In the genomic region with DNA sequence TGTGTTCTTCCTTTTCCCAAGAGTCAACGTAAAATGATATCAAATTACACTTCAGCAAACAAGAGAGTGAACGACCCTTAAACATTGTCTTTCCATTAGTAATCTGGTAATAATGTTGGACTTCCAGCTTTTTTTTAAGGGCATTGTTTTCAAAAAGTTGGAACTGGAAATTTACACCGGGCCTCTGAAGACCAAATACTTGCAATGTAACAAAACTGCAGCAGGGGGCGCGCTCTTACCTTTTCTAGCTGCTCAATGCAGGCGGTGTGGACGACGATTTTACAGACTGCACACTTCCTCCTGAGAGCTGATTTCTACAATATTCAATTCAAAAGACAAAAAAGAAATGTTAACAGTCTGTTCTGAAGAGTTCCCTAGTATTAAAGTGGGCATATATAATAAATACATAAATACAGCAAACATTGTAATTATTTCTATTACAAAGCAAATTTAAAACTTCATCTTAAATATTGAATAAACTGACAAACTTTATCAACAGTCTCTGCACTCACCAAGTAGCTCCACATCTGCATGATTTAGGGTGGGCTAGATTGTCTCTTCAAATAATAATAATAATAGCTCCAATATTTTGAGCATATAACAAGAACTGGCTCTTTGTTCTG, we compare ENCODE assay signal across 8 cellular contexts.
A peak's percentile ranks its signal among the peaks of the same experiment; 100 is the strongest.
DNase-seq lines count a peak whose midpoint lies in the region; ATAC-seq, FAIRE-seq and TF ChIP-seq lines count a peak whose summit lies in the region.

No MANE protein-coding gene starts in this region.

- peak; percentile 90 for DNase-seq in DMS53 (lab: John Stamatoyannopoulos, UW)
- DNase-seq in RCC 7860 (ENCODE audit: low spot score), result peak; percentile 71
- peak; percentile 33 for DNase-seq in activated T-helper 9 cell treated with anti-CD3 and anti-CD28 coated beads, Interleukin-2, amount 50 U/mL, for 16 hours (ENCODE audit: low read depth)
- DNase-seq in frontal cortex (ENCODE audit: low spot score in 2 of 2), result peak; percentile 14 to 52
- peak; percentile 65 for DNase-seq in osteoblast (ENCODE audit: insufficient read length, low spot score, missing footprints)
- DNase-seq in ureter (ENCODE audit: low spot score), result peak; percentile 80

- H4K20me1 ChIP-seq in osteoblast (ENCODE audit: insufficient read depth, low read length), result no peaks in the 10 kb centered on the region

- peak; percentile 82 for FAIRE-seq in RCC 7860 (lab: Jason Lieb, UNC)
- peak; percentile 51 for FAIRE-seq in frontal cortex (lab: Jason Lieb, UNC)

- no peaks in the 10 kb centered on the region for H3K9me3 ChIP-seq in osteoblast (ENCODE audit: low read depth, low read length)

- H3K36me3 ChIP-seq in osteoblast (ENCODE audit: insufficient read depth, low read length), result peaks cover 5% of the 10 kb centered on the region

- H3K4me1 ChIP-seq in osteoblast (ENCODE audit: insufficient read depth, low read length), result peaks cover 19% of the 10 kb centered on the region

- peak overlapping the region; percentile 30 for H2AFZ ChIP-seq in osteoblast (ENCODE audit: low read length)

- H3K4me2 ChIP-seq in osteoblast (ENCODE audit: insufficient read depth, low read length), result no peak overlapping the region

- H3K27me3 ChIP-seq in osteoblast (ENCODE audit: insufficient read depth, low read length), result no peaks in the 10 kb centered on the region

- H3K4me3 ChIP-seq in osteoblast (ENCODE audit: insufficient read depth, low read length), result no peak overlapping the region

- peak overlapping the region; percentile 67 for H3K27ac ChIP-seq in osteoblast (ENCODE audit: low read depth, low read length)

- H3K79me2 ChIP-seq in osteoblast (ENCODE audit: insufficient read depth, low read length), result no peaks in the 10 kb centered on the region

- TF ChIP-seq CTCF in LNCAP (IDR thresholded peaks at IDR 0.05) (peak; percentile 83), osteoblast (IDR thresholded peaks at IDR 0.05; ENCODE audit: extremely low read depth, low read depth, low read length) (peak; percentile 91)

- peak; percentile 88 for ATAC-seq in GM21786 (IDR thresholded peaks at IDR 0.05; ENCODE audit: unreplicated experiment)

Comparison
In these comparisons a context has a peak if more than half of its experiments do, and no peak if none do; other contexts are left out.
1. DNase-seq: peak in every context shown above with its lines; median percentile 90 in DMS53; 80 in ureter; 71 in RCC 7860; 65 in osteoblast; 33 in activated T-helper 9 cell treated with anti-CD3 and anti-CD28 coated beads, Interleukin-2, amount 50 U/mL, for 16 hours; 33 in frontal cortex.